In genomic region chr1:155309423-155310021, GRCh38 we compare ENCODE assay signal across 8 cellular contexts. TPM values are rescaled to one million over a fixed set of nuclear protein-coding genes. Genes with fewer than 3 reads are reported as not detected.
DNase-seq lines count a peak whose midpoint lies in the region; ATAC-seq and TF ChIP-seq lines count a peak whose summit lies in the region.

No MANE protein-coding gene starts in this region.

- intact Hi-C loops in posterior vena cava (cut with DNase I) = no loop called here

- POLR2A ChIA-PET in RWPE1 (lab: Yijun Ruan, JAX; ENCODE audit: low non-redundant PET) = no interaction called here

- peaks cover 28% of the 10 kb centered on the region for H3K4me1 Mint-ChIP-seq in nephron

- TF ChIP-seq CTCF in RWPE1 (conservative IDR thresholded peaks at IDR 0.05; ENCODE audit: low read depth) (no peak), epithelial cell of esophagus (IDR thresholded peaks at IDR 0.05; ENCODE audit: insufficient read depth, low read depth, low read length, missing control alignments) (peak; percentile 5), nephron (IDR thresholded peaks at IDR 0.05; ENCODE audit: unreplicated experiment in 3 of 3) (no peak)

- ATAC-seq in GM21786 (IDR thresholded peaks at IDR 0.05; ENCODE audit: unreplicated experiment) = no peak
- ATAC-seq in HG03469 (IDR thresholded peaks at IDR 0.05; ENCODE audit: unreplicated experiment) = no peak

- H3K27ac Mint-ChIP-seq in nephron = peak overlapping the region; percentile 87 to 97 (median 96)

- DNase-seq in NCI-H1105 (lab: John Stamatoyannopoulos, UW) (peak; percentile 6), NCI-H1105 treated with DMSO at 0.1 percent for 48 hours (lab: John Stamatoyannopoulos, UW) (no peak), RWPE1 (ENCODE audit: low spot score) (no peak), epithelial cell of esophagus (ENCODE audit: low read depth) (peak; percentile 21), posterior vena cava (ENCODE audit: low spot score) (no peak)

- peak overlapping the region; percentile 96 for H3K27ac ChIP-seq in RWPE1

- H3K4me3 ChIP-seq in epithelial cell of esophagus (ENCODE audit: low read length) = peak overlapping the region; percentile 98

- no peaks in the 10 kb centered on the region for H3K9me3 Mint-ChIP-seq in nephron

- CTCF ChIA-PET in RWPE1 (lab: Yijun Ruan, JAX) = interaction anchor here (1.0 to 1.1 kb wide), 2 partner anchors 13 to 58 kb away, joined by 3 to 4 read pairs; no protein-coding TSS in a partner anchor

- peaks cover 24% of the 10 kb centered on the region for H3K36me3 Mint-ChIP-seq in nephron (ENCODE audit: low read depth)

- H3K27me3 Mint-ChIP-seq in nephron (ENCODE audit: low read depth) = no peaks in the 10 kb centered on the region

- H3K4me3 Mint-ChIP-seq in nephron = peak overlapping the region; percentile 97 to 99 (median 97)

RNA-seq across cellular contexts. Expression of gene FDPS, which starts 0.9 kb away (rescaled TPM):
- 10 to 100 TPM; 86.7 to 93.0 TPM for total RNA-seq in posterior vena cava

RNA-seq across cellular contexts. Expression of gene PKLR, which starts 8.3 kb away (rescaled TPM):
- not detected for total RNA-seq in posterior vena cava

RNA-seq across cellular contexts. Expression of gene RUSC1, which starts 11.2 kb away (rescaled TPM):
- total RNA-seq in posterior vena cava = 10 to 100 TPM; 32.5 to 34.6 TPM

RNA-seq across cellular contexts. Expression of gene HCN3, which starts 32.3 kb away (rescaled TPM):
- total RNA-seq in posterior vena cava = 1 to 10 TPM; 1.4 to 1.5 TPM

RNA-seq across cellular contexts. Expression of gene CLK2, which starts 36.2 kb away (rescaled TPM):
- 10 to 100 TPM; 31.2 to 32.3 TPM for total RNA-seq in posterior vena cava

Comparison
In these comparisons a context has a peak if more than half of its experiments do, and no peak if none do; other contexts are left out.
1. DNase-seq: peak in NCI-H1105 (single experiment) and epithelial cell of esophagus (single experiment); none in NCI-H1105 treated with DMSO at 0.1 percent for 48 hours (single experiment), RWPE1 (single experiment) and posterior vena cava (single experiment).